ENCODE assay signal across 12 cellular contexts in genomic region chr1:153752561-153753195, GRCh38. TPM values are rescaled to one million over a fixed set of nuclear protein-coding genes. Genes with fewer than 3 reads are reported as not detected.
DNase-seq lines count a peak whose midpoint lies in the region; ATAC-seq and TF ChIP-seq lines count a peak whose summit lies in the region.
"Had no signal": no experiment of that assay in that cellular context is flagged by ENCODE, and none has a peak within 500 bp of the region (broad histone marks: within the 10 kb centered on the region; RNA-seq: fewer than 3 reads in every experiment).

No MANE protein-coding gene starts in this region.

- TF ChIP-seq EP300 in esophagus muscularis mucosa (IDR thresholded peaks at IDR 0.05) (no peak), transverse colon (IDR thresholded peaks at IDR 0.05; ENCODE audit: low read depth) (no peak)

- DNase-seq in MG63 (peak; percentile 23), esophagus muscularis mucosa (ENCODE audit: extremely low spot score) (no peak), mucosa of gallbladder (ENCODE audit: low spot score) (peak; percentile 47), thoracic aorta (ENCODE audit: low spot score) (peak; percentile 71), transverse colon (no peak), Kasumi-1 (lab: John Stamatoyannopoulos, UW) (no peak)
- DNase-seq: activated CD8-positive, alpha-beta T cell treated with anti-CD3 and anti-CD28 coated beads, Interleukin-2, amount 10 ng/mL, durations not matched to agents 7 days and 5 days; activated naive CD4-positive, alpha-beta T cell treated with anti-CD3 and anti-CD28 coated beads, Interleukin-2, amount 50 U/mL, for 16 hours; Calu3; NCI-H2171 treated with DMSO at 0.1 percent for 48 hours had no signal

- intact Hi-C loops in esophagus muscularis mucosa (cut with DNase I) (no loop called here), transverse colon (cut with DNase I; ENCODE audit: low total_unique reads) (no loop called here)

- H3K4me1 ChIP-seq in esophagus muscularis mucosa (peaks cover 49 to 55% (median 53%) of the 10 kb centered on the region in 4 donors), thoracic aorta (ENCODE audit: control insufficient read depth in 1 of 2, low read depth in 2 of 2) (peaks cover 50 to 65% of the 10 kb centered on the region in 2 donors), transverse colon (peaks cover 9 to 34% (median 15%) of the 10 kb centered on the region in 4 donors)

- peak overlapping the region; percentile 41 to 69 (median 64) for H3K27ac ChIP-seq in esophagus muscularis mucosa (replicated peaks in 1 of 4)
- H3K27ac ChIP-seq in thoracic aorta, result peak overlapping the region; percentile 95 to 96
- peak overlapping the region in 2 of 4 donors; percentile 38 to 51 for H3K27ac ChIP-seq in transverse colon

- H3K4me3 ChIP-seq in MG63 (no peak overlapping the region), esophagus muscularis mucosa (no peak overlapping the region), thoracic aorta (no peak overlapping the region), transverse colon (no peak overlapping the region)

- no peak for TF ChIP-seq CTCF in esophagus muscularis mucosa (IDR thresholded peaks at IDR 0.05)
- TF ChIP-seq CTCF in thoracic aorta (IDR thresholded peaks at IDR 0.05), result no peak
- no peak for TF ChIP-seq CTCF in transverse colon (IDR thresholded peaks at IDR 0.05)

- 52% methylated on average over 9 of the region's 9 CpGs for WGBS in esophagus muscularis mucosa
- 93 to 97% methylated on average over 7 to 9 of the region's 9 CpGs for WGBS in transverse colon (ENCODE audit: low coverage in 1 of 2), 2 donors

- in situ Hi-C loops in transverse colon (cut with MboI; ENCODE audit: low pct_ligation_motif_present in 1 of 4, low pct_unique_long_range_greater_than_20kb in 1 of 4, low sequenced_read_pairs in 3 of 4), result no loop called here

- peak; percentile 40 for ATAC-seq in thoracic aorta (ENCODE audit: insufficient number of reproducible peaks, low FRiP score, low read depth)
- no peak for ATAC-seq in HG02759 (IDR thresholded peaks at IDR 0.05; ENCODE audit: unreplicated experiment)
- ATAC-seq: activated CD8-positive, alpha-beta T cell treated with anti-CD3 and anti-CD28 coated beads, Interleukin-2, amount 10 ng/mL, durations not matched to agents 7 days and 5 days; Panc1 had no signal

- H3K36me3 ChIP-seq in MG63 (peaks cover 84% of the 10 kb centered on the region), esophagus muscularis mucosa (peaks cover 38 to 94% (median 80%) of the 10 kb centered on the region in 4 donors), thoracic aorta (peaks cover 24% of the 10 kb centered on the region), transverse colon (peaks cover 0 to 30% (median 5%) of the 10 kb centered on the region in 4 donors)

- H3K27me3 ChIP-seq in MG63, result no peaks in the 10 kb centered on the region
- no peaks in the 10 kb centered on the region for H3K27me3 ChIP-seq in esophagus muscularis mucosa
- H3K27me3 ChIP-seq in thoracic aorta (replicated peaks; ENCODE audit: insufficient read depth), result no peaks in the 10 kb centered on the region
- H3K27me3 ChIP-seq in transverse colon, result no peaks in the 10 kb centered on the region

- H3K9me3 ChIP-seq in MG63, result no peaks in the 10 kb centered on the region
- no peaks in the 10 kb centered on the region for H3K9me3 ChIP-seq in esophagus muscularis mucosa
- H3K9me3 ChIP-seq in thoracic aorta, result no peaks in the 10 kb centered on the region
- no peaks in the 10 kb centered on the region for H3K9me3 ChIP-seq in transverse colon

- TF ChIP-seq POLR2A in esophagus muscularis mucosa (IDR thresholded peaks at IDR 0.05; ENCODE audit: low read depth) (no peak), transverse colon (IDR thresholded peaks at IDR 0.05) (no peak)

RNA-seq across cellular contexts. Expression of gene SLC27A3, which starts 22.5 kb away (rescaled TPM):
- 1.3 and 3.3 TPM in 2 replicates for total RNA-seq in MG63 (2014; rRNA removed; shearing (Covaris generic); ENCODE audit: low replicate concordance)
- total RNA-seq in esophagus muscularis mucosa, result 10 to 100 TPM; 12.9 to 29.5 (median 19.9) TPM
- total RNA-seq in mucosa of gallbladder, result 22.1 TPM
- total RNA-seq in thoracic aorta, result 100 to 1,000 TPM in 1 of 2 donors, 10 to 100 TPM in 1; 71.7 to 116 TPM
- 100 to 1,000 TPM in 1 of 4 donors, 10 to 100 TPM in 3; 15.2 to 159 (median 26.2) TPM for total RNA-seq in transverse colon

RNA-seq across cellular contexts. Expression of gene INTS3, which starts 24.8 kb away (rescaled TPM):
- total RNA-seq in MG63 (2014; rRNA removed; shearing (Covaris generic); ENCODE audit: low replicate concordance), result 22.4 and 29.4 TPM in 2 replicates
- total RNA-seq in esophagus muscularis mucosa (10 to 100 TPM; 32.3 to 45.5 (median 38.9) TPM), mucosa of gallbladder (72.9 TPM), thoracic aorta (10 to 100 TPM; 63.8 to 68.8 TPM), transverse colon (10 to 100 TPM; 26.1 to 35.6 (median 28.0) TPM)

Comparison
In these comparisons a context has a peak if more than half of its experiments do, and no peak if none do; other contexts are left out.
1. DNase-seq: peak in MG63 (single experiment), mucosa of gallbladder (single experiment) and thoracic aorta (single experiment); none in esophagus muscularis mucosa (single experiment), transverse colon (single experiment) and Kasumi-1 (0 of 2).